1 cellular context compared by ENCODE assay signal in genomic region chr6:159727717-159728440, GRCh38.
TF ChIP-seq lines count a peak whose summit lies in the region.

No MANE protein-coding gene starts in this region.

TF ChIP-seq in K562, 482 proteins besides CTCF, POLR2A, EP300 and RAD21 (continued from another document):
- TF ChIP-seq MYC (IDR thresholded peaks at IDR 0.05; ENCODE audit: low read depth, low read length) (0 out of 2 replicates have a peak, but pooled peaks have one; percentile 39), MYC (CRISPR knock-in tag; IDR thresholded peaks at IDR 0.05; ENCODE audit: borderline replicate concordance, low read depth) (no peak), ZEB2 (IDR thresholded peaks at IDR 0.05) (no peak), REST (CRISPR knock-in tag; IDR thresholded peaks at IDR 0.05; ENCODE audit: low read depth) (peak; percentile 13; the same call in 1 of the 2 replicates), EGR1 (conservative IDR thresholded peaks at IDR 0.05) (peak; percentile 51), YY1 (IDR thresholded peaks at IDR 0.05; ENCODE audit: borderline replicate concordance in 1 of 3, control insufficient read depth in 1 of 3, extremely low read depth in 1 of 3, insufficient read depth in 3 of 3, insufficient read length in 1 of 3, insufficient replicate concordance in 2 of 3, low read depth in 1 of 3, low read length in 2 of 3) (peak in 1 of 3 experiments; percentile 38), IRF1 (CRISPR knock-in tag; IDR thresholded peaks at IDR 0.05; ENCODE audit: borderline replicate concordance) (no peak), BRF2 (IDR thresholded peaks at IDR 0.05; ENCODE audit: borderline replicate concordance, insufficient read depth, insufficient read length) (no peak), ZBTB49 (CRISPR knock-in tag; IDR thresholded peaks at IDR 0.05; ENCODE audit: borderline replicate concordance) (no peak), ELK3 (CRISPR knock-in tag; IDR thresholded peaks at IDR 0.05) (no peak), SOX6 (IDR thresholded peaks at IDR 0.05) (no peak), BRD4 (IDR thresholded peaks at IDR 0.05) (no peak), MCM7 (IDR thresholded peaks at IDR 0.05) (no peak), ZNF584 (CRISPR knock-in tag; IDR thresholded peaks at IDR 0.05; ENCODE audit: low read depth) (no peak), ARID1B (IDR thresholded peaks at IDR 0.05) (no peak), SPI1 (IDR thresholded peaks at IDR 0.05; ENCODE audit: borderline replicate concordance, low read depth, low read length) (no peak), ZNF12 (CRISPR knock-in tag; IDR thresholded peaks at IDR 0.05) (no peak), XRCC5 (IDR thresholded peaks at IDR 0.05; ENCODE audit: low read depth, low read length) (0 out of 2 replicates have a peak, but pooled peaks have one; percentile 38), MAX (CRISPR knock-in tag; IDR thresholded peaks at IDR 0.05) (no peak), RBM14 (IDR thresholded peaks at IDR 0.05; ENCODE audit: borderline replicate concordance, insufficient read depth, low read depth, low read length) (no peak), BCL6 (CRISPR knock-in tag; IDR thresholded peaks at IDR 0.05) (no peak), ZNF561 (CRISPR knock-in tag; conservative IDR thresholded peaks at IDR 0.05) (no peak), MEIS2 (IDR thresholded peaks at IDR 0.05; ENCODE audit: partially characterized antibody) (no peak), ZNF639 (CRISPR knock-in tag; conservative IDR thresholded peaks at IDR 0.05 in 1 of 2, IDR thresholded peaks at IDR 0.05 in 1 of 2) (no peak), GTF3C2 (IDR thresholded peaks at IDR 0.05; ENCODE audit: borderline replicate concordance, extremely low read depth, insufficient read length) (no peak), YBX1 (IDR thresholded peaks at IDR 0.05) (no peak), MEF2D (tag; conservative IDR thresholded peaks at IDR 0.05; ENCODE audit: low read depth) (no peak), CTBP1 (IDR thresholded peaks at IDR 0.05; ENCODE audit: borderline replicate concordance) (no peak), NFE2L1 (tag; IDR thresholded peaks at IDR 0.05; ENCODE audit: borderline replicate concordance, low read depth) (no peak), HMGXB4 (CRISPR knock-in tag; IDR thresholded peaks at IDR 0.05) (0 out of 2 replicates have a peak, but pooled peaks have one; percentile 12), C11orf30 (IDR thresholded peaks at IDR 0.05; ENCODE audit: low read depth) (no peak), NR2C1 (IDR thresholded peaks at IDR 0.05) (no peak), NR2C1 (tag; IDR thresholded peaks at IDR 0.05) (peak; percentile 40; the same call in 1 of the 2 replicates), ARHGAP35 (IDR thresholded peaks at IDR 0.05; ENCODE audit: partially characterized antibody) (no peak), GATAD2A (IDR thresholded peaks at IDR 0.05) (no peak), ZNF165 (CRISPR knock-in tag; IDR thresholded peaks at IDR 0.05; ENCODE audit: borderline replicate concordance) (no peak), FUS (optimal IDR thresholded peaks at IDR 0.05; ENCODE audit: low read depth, low read length) (no peak), CREB3 (tag; conservative IDR thresholded peaks at IDR 0.05; ENCODE audit: low read depth) (no peak), HOMEZ (CRISPR knock-in tag; IDR thresholded peaks at IDR 0.05) (no peak), ZNF77 (CRISPR knock-in tag; IDR thresholded peaks at IDR 0.05) (no peak), GMEB1 (CRISPR knock-in tag; IDR thresholded peaks at IDR 0.05) (no peak)
TF ChIP-seq in K562: peak in this region for 66.
